Comparison of ENCODE assay signal across 25 cellular contexts in the genomic region with DNA sequence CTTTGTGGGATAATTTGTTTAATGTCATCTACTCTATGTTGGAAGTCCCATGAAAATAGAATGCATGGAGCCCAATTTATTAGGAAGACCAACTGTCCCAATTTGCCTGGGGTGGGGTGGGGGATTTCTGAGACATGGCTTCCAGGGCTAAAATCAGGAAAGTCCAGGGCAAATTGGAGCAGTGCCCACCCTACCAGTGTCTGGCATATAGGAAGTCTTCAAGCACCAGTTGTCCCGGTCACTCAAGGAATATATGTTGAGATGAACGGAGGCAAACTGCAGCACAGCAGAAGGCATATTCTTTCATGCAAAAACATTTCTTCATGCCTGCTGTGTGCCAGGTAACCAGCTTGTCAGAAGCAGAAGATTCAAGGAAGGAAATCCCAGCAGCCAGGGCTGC.
"Had no signal": no experiment of that assay in that cellular context is flagged by ENCODE, and none has a peak within 500 bp of the region (broad histone marks: within the 10 kb centered on the region; RNA-seq: fewer than 3 reads in every experiment).

No MANE protein-coding gene starts in this region.

- H3K4me1 Mint-ChIP-seq: activated naive CD8-positive, alpha-beta T cell treated with anti-CD3 and anti-CD28 coated beads for 36 hours had no signal

- H3K27me3 Mint-ChIP-seq: activated CD4-positive, alpha-beta T cell treated with anti-CD3 and anti-CD28 coated beads for 36 hours; activated naive CD8-positive, alpha-beta T cell treated with anti-CD3 and anti-CD28 coated beads for 36 hours had no signal

- H3K36me3 ChIP-seq: WERI-Rb-1 had no signal

- FAIRE-seq: bronchial epithelial cell had no signal

- H3K27ac Mint-ChIP-seq: activated CD4-positive, alpha-beta memory T cell treated with anti-CD3 and anti-CD28 coated beads, Interleukin-2, amount 10 ng/mL, durations not matched to agents 7 days and 5 days; activated CD4-positive, alpha-beta T cell treated with anti-CD3 and anti-CD28 coated beads for 36 hours; activated naive CD4-positive, alpha-beta T cell treated with anti-CD3 and anti-CD28 coated beads, Interleukin-2, amount 10 ng/mL, durations not matched to agents 7 days and 5 days; activated naive CD8-positive, alpha-beta T cell treated with anti-CD3 and anti-CD28 coated beads for 36 hours; activated T-cell treated with anti-CD3 and anti-CD28 coated beads, Interleukin-2, amount 50 U/mL, for 72 hours; activated T-helper 2 cell treated with anti-CD3 and anti-CD28 coated beads, Interferon-gamma antibody, Interleukin-2, Interleukin-4, amounts not matched to agents 10 μg/mL and 5 μg/mL and 100 μg/mL, durations not matched to agents 14 hours and 24 hours and 36 hours; T-helper 17 cell had no signal

- H3K4me2 ChIP-seq: PC-9 had no signal

- H3K4me3 ChIP-seq: PC-9 had no signal

- H2AFZ ChIP-seq: PC-9 had no signal

- H3K27ac ChIP-seq: PC-9, WERI-Rb-1 had no signal

- DNase-seq: activated CD4-positive, alpha-beta memory T cell treated with anti-CD3 and anti-CD28 coated beads, Interleukin-2, amount 10 ng/mL, durations not matched to agents 7 days and 5 days; activated CD4-positive, alpha-beta T cell treated with anti-CD3 and anti-CD28 coated beads for 36 hours; activated CD4-positive, alpha-beta T cell treated with anti-CD3 and anti-CD28 coated beads, Interleukin-2, amount 50 U/mL, for 1 hour; activated gamma-delta T cell treated with Interleukin-2 at 50 U/mL for 16 hours; activated naive CD4-positive, alpha-beta T cell treated with anti-CD3 and anti-CD28 coated beads, Interleukin-2, amount 10 ng/mL, durations not matched to agents 7 days and 5 days; activated naive CD8-positive, alpha-beta T cell treated with anti-CD3 and anti-CD28 coated beads for 36 hours; activated T-cell treated with anti-CD3 and anti-CD28 coated beads for 4 hours; activated T-cell treated with anti-CD3 and anti-CD28 coated beads, Interleukin-2, amount 50 U/mL, for 72 hours; central memory CD4-positive, alpha-beta T cell; KG1; NCI-H1092; NCI-H1417; NCI-H1930; NCI-H2171 treated with DMSO at 0.1 percent for 48 hours; NCI-H345; NCI-H510A; NCI-H69; NK-92 treated with Interleukin-12 subunit alpha and Interleukin-12 subunit beta, amount 100 ng/mL, for 24 hours; PC-9; SHP77 treated with DMSO at 0.1 percent for 48 hours; T-helper 17 cell; T-helper 9 cell; WERI-Rb-1 had no signal

- H3K9me3 Mint-ChIP-seq: activated CD4-positive, alpha-beta memory T cell treated with anti-CD3 and anti-CD28 coated beads, Interleukin-2, amount 10 ng/mL, durations not matched to agents 7 days and 5 days; activated naive CD4-positive, alpha-beta T cell treated with anti-CD3 and anti-CD28 coated beads, Interleukin-2, amount 10 ng/mL, durations not matched to agents 7 days and 5 days; activated naive CD8-positive, alpha-beta T cell treated with anti-CD3 and anti-CD28 coated beads for 36 hours; activated T-helper 2 cell treated with anti-CD3 and anti-CD28 coated beads, Interferon-gamma antibody, Interleukin-2, Interleukin-4, amounts not matched to agents 10 μg/mL and 5 μg/mL and 100 μg/mL, durations not matched to agents 14 hours and 24 hours and 36 hours had no signal

- ATAC-seq: activated CD4-positive, alpha-beta T cell treated with anti-CD3 and anti-CD28 coated beads for 36 hours; activated T-cell treated with anti-CD3 and anti-CD28 coated beads, Interleukin-2, amount 50 U/mL, for 72 hours; T-helper 17 cell had no signal

- H3K4me3 Mint-ChIP-seq: activated CD4-positive, alpha-beta memory T cell treated with anti-CD3 and anti-CD28 coated beads, Interleukin-2, amount 10 ng/mL, durations not matched to agents 7 days and 5 days; activated CD4-positive, alpha-beta T cell treated with anti-CD3 and anti-CD28 coated beads for 36 hours; activated naive CD4-positive, alpha-beta T cell treated with anti-CD3 and anti-CD28 coated beads, Interleukin-2, amount 10 ng/mL, durations not matched to agents 7 days and 5 days; activated naive CD8-positive, alpha-beta T cell treated with anti-CD3 and anti-CD28 coated beads for 36 hours; activated T-cell treated with anti-CD3 and anti-CD28 coated beads, Interleukin-2, amount 50 U/mL, for 72 hours; T-helper 17 cell had no signal

- H3K36me3 Mint-ChIP-seq: activated naive CD4-positive, alpha-beta T cell treated with anti-CD3 and anti-CD28 coated beads, Interleukin-2, amount 10 ng/mL, durations not matched to agents 7 days and 5 days; activated naive CD8-positive, alpha-beta T cell treated with anti-CD3 and anti-CD28 coated beads for 36 hours had no signal
